ENCODE assay signal across 22 cellular contexts in genomic region chr4:34271479-34272355, GRCh38.
"Had no signal": no experiment of that assay in that cellular context is flagged by ENCODE, and none has a peak within 500 bp of the region (broad histone marks: within the 10 kb centered on the region; RNA-seq: fewer than 3 reads in every experiment).

No MANE protein-coding gene starts in this region.

- H3K27ac Mint-ChIP-seq: activated CD4-positive, alpha-beta memory T cell treated with anti-CD3 and anti-CD28 coated beads, Interleukin-2, amount 10 ng/mL, durations not matched to agents 7 days and 5 days; activated CD4-positive, alpha-beta T cell treated with anti-CD3 and anti-CD28 coated beads for 36 hours; activated CD8-positive, alpha-beta memory T cell treated with anti-CD3 and anti-CD28 coated beads, Interleukin-2, amount 10 ng/mL, durations not matched to agents 7 days and 5 days; activated naive CD8-positive, alpha-beta T cell treated with anti-CD3 and anti-CD28 coated beads, Interleukin-2, amount 10 ng/mL, durations not matched to agents 7 days and 5 days; naive thymus-derived CD4-positive, alpha-beta T cell; stimulated activated naive CD8-positive, alpha-beta T cell treated with anti-CD3 and anti-CD28 coated beads, Interleukin-15, amount 100 ng/mL, for 72 hours; T-cell; WTC11 had no signal

- H3K27me3 Mint-ChIP-seq: activated CD4-positive, alpha-beta memory T cell treated with anti-CD3 and anti-CD28 coated beads, Interleukin-2, amount 10 ng/mL, durations not matched to agents 7 days and 5 days; activated CD4-positive, alpha-beta T cell treated with anti-CD3 and anti-CD28 coated beads for 36 hours; activated CD8-positive, alpha-beta memory T cell treated with anti-CD3 and anti-CD28 coated beads, Interleukin-2, amount 10 ng/mL, durations not matched to agents 7 days and 5 days; activated naive CD8-positive, alpha-beta T cell treated with anti-CD3 and anti-CD28 coated beads, Interleukin-2, amount 10 ng/mL, durations not matched to agents 7 days and 5 days; naive thymus-derived CD4-positive, alpha-beta T cell; stimulated activated naive CD8-positive, alpha-beta T cell treated with anti-CD3 and anti-CD28 coated beads, Interleukin-15, amount 100 ng/mL, for 72 hours; T-cell had no signal

- H3K36me3 Mint-ChIP-seq: activated CD8-positive, alpha-beta memory T cell treated with anti-CD3 and anti-CD28 coated beads, Interleukin-2, amount 10 ng/mL, durations not matched to agents 7 days and 5 days; activated naive CD8-positive, alpha-beta T cell treated with anti-CD3 and anti-CD28 coated beads, Interleukin-2, amount 10 ng/mL, durations not matched to agents 7 days and 5 days; T-cell; WTC11 had no signal

- H3K27me3 ChIP-seq: body of pancreas, gastroesophageal sphincter, heart left ventricle, suprapubic skin, transverse colon had no signal

- H3K4me3 Mint-ChIP-seq: activated CD4-positive, alpha-beta memory T cell treated with anti-CD3 and anti-CD28 coated beads, Interleukin-2, amount 10 ng/mL, durations not matched to agents 7 days and 5 days; activated CD4-positive, alpha-beta T cell treated with anti-CD3 and anti-CD28 coated beads for 36 hours; activated CD8-positive, alpha-beta memory T cell treated with anti-CD3 and anti-CD28 coated beads, Interleukin-2, amount 10 ng/mL, durations not matched to agents 7 days and 5 days; activated naive CD8-positive, alpha-beta T cell treated with anti-CD3 and anti-CD28 coated beads, Interleukin-2, amount 10 ng/mL, durations not matched to agents 7 days and 5 days; naive thymus-derived CD4-positive, alpha-beta T cell; stimulated activated naive CD8-positive, alpha-beta T cell treated with anti-CD3 and anti-CD28 coated beads, Interleukin-15, amount 100 ng/mL, for 72 hours; T-cell; WTC11 had no signal

- DNase-seq: activated CD4-positive, alpha-beta memory T cell treated with anti-CD3 and anti-CD28 coated beads, Interleukin-2, amount 10 ng/mL, durations not matched to agents 7 days and 5 days; activated CD4-positive, alpha-beta T cell treated with anti-CD3 and anti-CD28 coated beads for 36 hours; activated CD8-positive, alpha-beta memory T cell treated with anti-CD3 and anti-CD28 coated beads, Interleukin-2, amount 10 ng/mL, durations not matched to agents 7 days and 5 days; activated naive CD4-positive, alpha-beta T cell; activated naive CD8-positive, alpha-beta T cell treated with anti-CD3 and anti-CD28 coated beads, Interleukin-2, amount 10 ng/mL, durations not matched to agents 7 days and 5 days; body of pancreas; central memory CD4-positive, alpha-beta T cell; heart left ventricle; left ventricle myocardium superior; mesenchymal stem cell; mucosa of descending colon; naive thymus-derived CD4-positive, alpha-beta T cell; right cardiac atrium; small intestine; stimulated activated CD4-positive, alpha-beta T cell treated with anti-CD3 and anti-CD28 coated beads, Interleukin-4, amount 100 ng/mL, for 1 hour; stimulated activated naive CD8-positive, alpha-beta T cell treated with anti-CD3 and anti-CD28 coated beads, Interleukin-15, amount 100 ng/mL, for 72 hours; T-cell; transverse colon had no signal

- H3K9me3 ChIP-seq: body of pancreas, prostate gland, suprapubic skin, transverse colon had no signal

- H3K4me3 ChIP-seq: body of pancreas, gastroesophageal sphincter, heart left ventricle, mucosa of descending colon, prostate gland, suprapubic skin, transverse colon had no signal

- H3K36me3 ChIP-seq: gastroesophageal sphincter, heart left ventricle, prostate gland, suprapubic skin, transverse colon had no signal

- H3K27ac ChIP-seq: body of pancreas, gastroesophageal sphincter, heart left ventricle, prostate gland, suprapubic skin, transverse colon had no signal

- H3K9me3 Mint-ChIP-seq: activated CD4-positive, alpha-beta memory T cell treated with anti-CD3 and anti-CD28 coated beads, Interleukin-2, amount 10 ng/mL, durations not matched to agents 7 days and 5 days had no signal

- H3K4me1 Mint-ChIP-seq: activated CD4-positive, alpha-beta memory T cell treated with anti-CD3 and anti-CD28 coated beads, Interleukin-2, amount 10 ng/mL, durations not matched to agents 7 days and 5 days; activated CD4-positive, alpha-beta T cell treated with anti-CD3 and anti-CD28 coated beads for 36 hours; activated CD8-positive, alpha-beta memory T cell treated with anti-CD3 and anti-CD28 coated beads, Interleukin-2, amount 10 ng/mL, durations not matched to agents 7 days and 5 days; activated naive CD8-positive, alpha-beta T cell treated with anti-CD3 and anti-CD28 coated beads, Interleukin-2, amount 10 ng/mL, durations not matched to agents 7 days and 5 days; naive thymus-derived CD4-positive, alpha-beta T cell; stimulated activated naive CD8-positive, alpha-beta T cell treated with anti-CD3 and anti-CD28 coated beads, Interleukin-15, amount 100 ng/mL, for 72 hours; T-cell; WTC11 had no signal

- H3K4me1 ChIP-seq: body of pancreas, gastroesophageal sphincter, heart left ventricle, prostate gland, suprapubic skin, transverse colon had no signal
